ENCODE assay signal across 14 cellular contexts in the genomic region with DNA sequence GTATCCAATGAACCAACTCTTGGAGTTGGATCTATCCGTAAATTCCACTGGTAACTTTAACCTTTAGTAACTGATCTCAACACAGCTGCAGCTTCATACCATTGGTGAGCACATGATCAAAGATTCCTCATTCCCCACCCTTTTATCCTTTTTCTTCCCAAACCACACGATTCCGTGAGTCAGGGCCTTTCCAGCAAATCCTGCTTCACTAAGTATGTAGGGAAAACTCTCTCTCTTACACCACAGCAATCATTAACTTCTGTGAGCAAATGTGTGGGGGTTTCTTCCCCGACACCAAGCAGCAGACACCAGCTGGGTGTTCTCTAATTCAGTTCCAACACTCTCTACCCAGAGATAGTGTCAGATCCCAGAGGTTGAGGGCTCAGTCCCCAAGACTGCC. TPM values are rescaled to one million over a fixed set of nuclear protein-coding genes. Genes with fewer than 3 reads are reported as not detected.
DNase-seq lines count a peak whose midpoint lies in the region; ATAC-seq and TF ChIP-seq lines count a peak whose summit lies in the region.
"Had no signal": no experiment of that assay in that cellular context is flagged by ENCODE, and none has a peak within 500 bp of the region (broad histone marks: within the 10 kb centered on the region; RNA-seq: fewer than 3 reads in every experiment).

No MANE protein-coding gene starts in this region.

- H3K4me3 ChIP-seq in fibroblast of pulmonary artery (replicated peaks; ENCODE audit: low read depth, low read length): no peak overlapping the region
- H3K4me3 ChIP-seq: K562, spleen had no signal

- H3K4me3 Mint-ChIP-seq in progenitor cell of endocrine pancreas (ENCODE audit: low read depth): no peak overlapping the region
- no peak overlapping the region for H3K4me3 Mint-ChIP-seq in activated CD8-positive, alpha-beta T cell treated with anti-CD3 and anti-CD28 coated beads, Interleukin-2, amount 10 ng/mL, durations not matched to agents 7 days and 5 days
- H3K4me3 Mint-ChIP-seq: activated naive CD8-positive, alpha-beta T cell treated with anti-CD3 and anti-CD28 coated beads, Interleukin-2, amount 10 ng/mL, durations not matched to agents 7 days and 5 days; CD8-positive, alpha-beta T cell; T-helper 17 cell had no signal

- H3K27me3 Mint-ChIP-seq in progenitor cell of endocrine pancreas: no peaks in the 10 kb centered on the region
- no peaks in the 10 kb centered on the region for H3K27me3 Mint-ChIP-seq in activated CD8-positive, alpha-beta T cell treated with anti-CD3 and anti-CD28 coated beads, Interleukin-2, amount 10 ng/mL, durations not matched to agents 7 days and 5 days (ENCODE audit: low read depth)
- H3K27me3 Mint-ChIP-seq: activated naive CD8-positive, alpha-beta T cell treated with anti-CD3 and anti-CD28 coated beads, Interleukin-2, amount 10 ng/mL, durations not matched to agents 7 days and 5 days; T-helper 17 cell had no signal

- no peaks in the 10 kb centered on the region for H3K9me3 Mint-ChIP-seq in progenitor cell of endocrine pancreas (ENCODE audit: low read depth)
- H3K9me3 Mint-ChIP-seq in activated CD8-positive, alpha-beta T cell treated with anti-CD3 and anti-CD28 coated beads, Interleukin-2, amount 10 ng/mL, durations not matched to agents 7 days and 5 days (ENCODE audit: insufficient read depth): no peaks in the 10 kb centered on the region
- H3K9me3 Mint-ChIP-seq: activated naive CD8-positive, alpha-beta T cell treated with anti-CD3 and anti-CD28 coated beads, Interleukin-2, amount 10 ng/mL, durations not matched to agents 7 days and 5 days; CD8-positive, alpha-beta T cell had no signal

- no peak for ATAC-seq in GM19395 (IDR thresholded peaks at IDR 0.05; ENCODE audit: unreplicated experiment)
- ATAC-seq in activated CD8-positive, alpha-beta T cell treated with anti-CD3 and anti-CD28 coated beads, Interleukin-2, amount 10 ng/mL, durations not matched to agents 7 days and 5 days: no peak
- ATAC-seq: CD8-positive, alpha-beta T cell; K562; T-helper 17 cell had no signal

- TF ChIP-seq CTCF in fibroblast of pulmonary artery (IDR thresholded peaks at IDR 0.05; ENCODE audit: low read length, missing control alignments) (no peak), progenitor cell of endocrine pancreas (IDR thresholded peaks at IDR 0.05; ENCODE audit: unreplicated experiment) (no peak)

- H3K27ac Mint-ChIP-seq in progenitor cell of endocrine pancreas: peak overlapping the region; percentile 17
- no peak overlapping the region for H3K27ac Mint-ChIP-seq in activated CD8-positive, alpha-beta T cell treated with anti-CD3 and anti-CD28 coated beads, Interleukin-2, amount 10 ng/mL, durations not matched to agents 7 days and 5 days
- H3K27ac Mint-ChIP-seq: activated naive CD8-positive, alpha-beta T cell treated with anti-CD3 and anti-CD28 coated beads, Interleukin-2, amount 10 ng/mL, durations not matched to agents 7 days and 5 days; CD8-positive, alpha-beta T cell; T-helper 17 cell had no signal

- H3K36me3 Mint-ChIP-seq in progenitor cell of endocrine pancreas (ENCODE audit: insufficient read depth): peaks cover 24% of the 10 kb centered on the region
- H3K36me3 Mint-ChIP-seq in activated CD8-positive, alpha-beta T cell treated with anti-CD3 and anti-CD28 coated beads, Interleukin-2, amount 10 ng/mL, durations not matched to agents 7 days and 5 days (ENCODE audit: low read depth): peaks cover 60% of the 10 kb centered on the region

- POLR2A ChIA-PET in activated CD8-positive, alpha-beta T cell treated with anti-CD3 and anti-CD28 coated beads, Interleukin-2, amount 10 ng/mL, durations not matched to agents 7 days and 5 days (lab: Charles Lee): no interaction called here

- DNase-seq in EH (ENCODE audit: low read depth) (peak; percentile 96), RPMI7951 (ENCODE audit: low read depth) (peak; percentile 91), fibroblast of pulmonary artery (ENCODE audit: low read depth) (peak; percentile 64), progenitor cell of endocrine pancreas (ENCODE audit: low spot score, unreplicated experiment) (no peak), hypothalamus (lab: John Stamatoyannopoulos, UW) (no peak), RKO (ENCODE audit: low spot score) (no peak)
- no peak for DNase-seq in activated CD8-positive, alpha-beta T cell treated with anti-CD3 and anti-CD28 coated beads, Interleukin-2, amount 10 ng/mL, durations not matched to agents 7 days and 5 days
- DNase-seq: activated naive CD8-positive, alpha-beta T cell treated with anti-CD3 and anti-CD28 coated beads, Interleukin-2, amount 10 ng/mL, durations not matched to agents 7 days and 5 days; CD8-positive, alpha-beta T cell; effector CD4-positive, alpha-beta T cell; spleen; T-helper 17 cell had no signal

- CTCF ChIA-PET in activated CD8-positive, alpha-beta T cell treated with anti-CD3 and anti-CD28 coated beads, Interleukin-2, amount 10 ng/mL, durations not matched to agents 7 days and 5 days (lab: Charles Lee): no interaction called here

- H3K4me1 Mint-ChIP-seq in progenitor cell of endocrine pancreas (ENCODE audit: low read depth): no peaks in the 10 kb centered on the region
- peaks cover 2% of the 10 kb centered on the region for H3K4me1 Mint-ChIP-seq in activated CD8-positive, alpha-beta T cell treated with anti-CD3 and anti-CD28 coated beads, Interleukin-2, amount 10 ng/mL, durations not matched to agents 7 days and 5 days (ENCODE audit: low read depth)

RNA-seq across cellular contexts. Expression of gene ELP2, which starts 23.5 kb away (rescaled TPM):
- total RNA-seq in RPMI7951 (2014; rRNA removed; shearing (Covaris generic)): 47.9 and 52.7 TPM in 2 replicates
- total RNA-seq in progenitor cell of endocrine pancreas: 111 TPM in 2 replicates
- total RNA-seq in activated CD8-positive, alpha-beta T cell treated with anti-CD3 and anti-CD28 coated beads, Interleukin-2, amount 10 ng/mL, durations not matched to agents 7 days and 5 days: 10 to 100 TPM; 57.6 to 60.1 TPM

RNA-seq across cellular contexts. Expression of gene SLC39A6, which starts 24.1 kb away (rescaled TPM):
- total RNA-seq in RPMI7951 (2014; rRNA removed; shearing (Covaris generic)): 73.2 and 87.5 TPM in 2 replicates
- total RNA-seq in progenitor cell of endocrine pancreas: 78.1 and 80.1 TPM in 2 replicates
- 10 to 100 TPM; 19.4 to 19.7 TPM for total RNA-seq in activated CD8-positive, alpha-beta T cell treated with anti-CD3 and anti-CD28 coated beads, Interleukin-2, amount 10 ng/mL, durations not matched to agents 7 days and 5 days

RNA-seq across cellular contexts. Expression of gene MOCOS, which starts 34.1 kb away (rescaled TPM):
- total RNA-seq in RPMI7951 (2014; rRNA removed; shearing (Covaris generic)): 4.9 and 5.1 TPM in 2 replicates
- 2.0 and 3.0 TPM in 2 replicates for total RNA-seq in progenitor cell of endocrine pancreas
- total RNA-seq in activated CD8-positive, alpha-beta T cell treated with anti-CD3 and anti-CD28 coated beads, Interleukin-2, amount 10 ng/mL, durations not matched to agents 7 days and 5 days: under 1 TPM; 0.21 to 0.47 TPM
- total RNA-seq: CD8-positive, alpha-beta T cell had no signal

Comparison
In these comparisons a context has a peak if more than half of its experiments do, and no peak if none do; other contexts are left out.
1. DNase-seq: peak in EH (single experiment), RPMI7951 (single experiment) and fibroblast of pulmonary artery (single experiment); none in progenitor cell of endocrine pancreas (single experiment), hypothalamus (0 of 51), activated CD8-positive, alpha-beta T cell treated with anti-CD3 and anti-CD28 coated beads, Interleukin-2, amount 10 ng/mL, durations not matched to agents 7 days and 5 days (single experiment) and RKO (single experiment).